ENCODE assay signal across 10 cellular contexts in genomic region chr12:39692258-39692853, GRCh38.
DNase-seq lines count a peak whose midpoint lies in the region; ATAC-seq and TF ChIP-seq lines count a peak whose summit lies in the region.
"Had no signal": no experiment of that assay in that cellular context is flagged by ENCODE, and none has a peak within 500 bp of the region (broad histone marks: within the 10 kb centered on the region; RNA-seq: fewer than 3 reads in every experiment).

No MANE protein-coding gene starts in this region.

- H3K4me1 Mint-ChIP-seq in CD4-positive, alpha-beta T cell (ENCODE audit: low read depth) = peaks cover 4% of the 10 kb centered on the region

- no peaks in the 10 kb centered on the region for H3K9me3 ChIP-seq in CD4-positive, alpha-beta T cell (ENCODE audit: control insufficient read depth, low read length)
- no peaks in the 10 kb centered on the region for H3K9me3 ChIP-seq in SU-DHL-6 (ENCODE audit: insufficient read depth, low read length)
- no peaks in the 10 kb centered on the region for H3K9me3 ChIP-seq in liver (ENCODE audit: control insufficient read depth in 4 of 4, low read length in 3 of 4)

- 46% methylated on average over 1 of the region's 1 CpG for WGBS in liver

- H3K36me3 Mint-ChIP-seq in CD4-positive, alpha-beta T cell (ENCODE audit: low read depth) = no peaks in the 10 kb centered on the region

- intact Hi-C loops in CD4-positive, alpha-beta T cell (cut with DNase I, micrococcal nuclease) = loop anchor here (1.0 to 5.0 kb wide), 7 partner anchors 74 to 415 kb away; partner anchors contain the start of genes ABCD2 (in 1 of the 2), KIF21A (in 1 of the 2) and SLC2A13 (in 1 of the 2)

- H3K4me3 ChIP-seq in SU-DHL-6 (ENCODE audit: insufficient read depth, low read length, poor library complexity, severe bottlenecking) (no peak overlapping the region), liver (ENCODE audit: low read depth in 1 of 3, low read length in 3 of 3) (no peak overlapping the region)

- H3K9ac ChIP-seq in SU-DHL-6 (ENCODE audit: low read length) = no peak overlapping the region
- H3K9ac ChIP-seq in liver (ENCODE audit: low read depth in 1 of 2, low read length in 2 of 2) = no peak overlapping the region

- no peaks in the 10 kb centered on the region for H4K20me1 ChIP-seq in SU-DHL-6 (ENCODE audit: low read depth, low read length)

- H3F3A ChIP-seq in SU-DHL-6 (ENCODE audit: insufficient read depth) = no peaks in the 10 kb centered on the region

- H3K36me3 ChIP-seq in SU-DHL-6 (ENCODE audit: low read length) = no peaks in the 10 kb centered on the region
- H3K36me3 ChIP-seq in liver (ENCODE audit: control insufficient read depth in 4 of 4, insufficient read depth in 3 of 4, low read depth in 1 of 4, low read length in 3 of 4) = no peaks in the 10 kb centered on the region

- peak; percentile 76 for TF ChIP-seq CTCF in CD4-positive, alpha-beta T cell (IDR thresholded peaks at IDR 0.05)
- TF ChIP-seq CTCF in SU-DHL-6 (IDR thresholded peaks at IDR 0.05; ENCODE audit: insufficient read depth, low read length, poor library complexity, severe bottlenecking) (peak; percentile 35), liver (IDR thresholded peaks at IDR 0.05; ENCODE audit: low read depth, low read length, missing input control) (peak; percentile 28)

- no peak overlapping the region for H2AFZ ChIP-seq in SU-DHL-6 (ENCODE audit: low read depth, low read length, severe bottlenecking)

- POLR2A ChIA-PET in CD4-positive, alpha-beta T cell (lab: Charles Lee) = interaction anchor here (1.0 to 2.3 kb wide), 3 partner anchors 73 to 105 kb away, joined by 4 to 20 read pairs (median 4); partner anchors contain the start of gene ABCD2

- no peaks in the 10 kb centered on the region for H3K27me3 ChIP-seq in CD4-positive, alpha-beta T cell (ENCODE audit: control insufficient read depth, insufficient read depth, low read length)
- H3K27me3 ChIP-seq in SU-DHL-6 (ENCODE audit: low read length) = no peaks in the 10 kb centered on the region
- H3K27me3 ChIP-seq in liver (ENCODE audit: control insufficient read depth in 4 of 4, insufficient read depth in 4 of 4, low read length in 3 of 4) = no peaks in the 10 kb centered on the region

- H3K9me2 ChIP-seq in SU-DHL-6 (replicated peaks; ENCODE audit: insufficient read depth, low read length) = no peaks in the 10 kb centered on the region

- H3K27ac ChIP-seq in CD4-positive, alpha-beta T cell (ENCODE audit: low read depth, low read length) = no peak overlapping the region
- no peak overlapping the region for H3K27ac ChIP-seq in SU-DHL-6 (ENCODE audit: low read depth, low read length)
- H3K27ac ChIP-seq in liver (ENCODE audit: low read depth in 1 of 2, low read length in 2 of 2) = no peak overlapping the region
- H3K27ac ChIP-seq: epithelial cell of prostate had no signal

- CTCF ChIA-PET in CD4-positive, alpha-beta T cell (lab: Charles Lee) = interaction anchor here (0.5 to 1.7 kb wide), 3 partner anchors 73 to 417 kb away, joined by 4 to 7 read pairs (median 5); partner anchors contain the start of gene ABCD2

- peaks cover 11% of the 10 kb centered on the region for H3K27me3 Mint-ChIP-seq in CD4-positive, alpha-beta T cell

- H3K27ac Mint-ChIP-seq in CD4-positive, alpha-beta T cell = no peak overlapping the region

- TF ChIP-seq RAD21 in liver (IDR thresholded peaks at IDR 0.05) = peak; percentile 70 to 72

- no peaks in the 10 kb centered on the region for H3K4me1 ChIP-seq in liver (ENCODE audit: control insufficient read depth in 4 of 4, insufficient read depth in 4 of 4, low read length in 3 of 4)

- H3K79me2 ChIP-seq in SU-DHL-6 (ENCODE audit: insufficient read depth, low read length) = no peaks in the 10 kb centered on the region

- no peak overlapping the region for H3K4me3 Mint-ChIP-seq in CD4-positive, alpha-beta T cell

- no peak for DNase-seq in CD4-positive, alpha-beta T cell
- no peak for DNase-seq in activated naive CD4-positive, alpha-beta T cell (lab: John Stamatoyannopoulos, UW)
- no peak for DNase-seq in DMS153 (lab: John Stamatoyannopoulos, UW)
- DNase-seq: right cardiac atrium had no signal

- H3K9me3 Mint-ChIP-seq in CD4-positive, alpha-beta T cell = peaks cover 3% of the 10 kb centered on the region

- peak; percentile 37 for ATAC-seq in CD4-positive, alpha-beta T cell (ENCODE audit: poor library complexity)
- ATAC-seq in GM21526 (IDR thresholded peaks at IDR 0.05; ENCODE audit: low FRiP score, unreplicated experiment) = peak; percentile 68
- ATAC-seq in esophagus mucosa = no peak
- no peak for ATAC-seq in HG03280 (IDR thresholded peaks at IDR 0.05; ENCODE audit: unreplicated experiment)
- ATAC-seq: right cardiac atrium had no signal

- H3K4me2 ChIP-seq in SU-DHL-6 (ENCODE audit: low read depth, low read length, poor library complexity, severe bottlenecking) = no peak overlapping the region

TF ChIP-seq in liver, 16 proteins besides CTCF, POLR2A, EP300 and RAD21:
- TF ChIP-seq MAX (IDR thresholded peaks at IDR 0.05) (no peak), GABPA (IDR thresholded peaks at IDR 0.05 in 1 of 2, conservative IDR thresholded peaks at IDR 0.05 in 1 of 2) (no peak), JUND (IDR thresholded peaks at IDR 0.05) (no peak)

Comparison
In these comparisons a context has a peak if more than half of its experiments do, and no peak if none do; other contexts are left out.
1. ATAC-seq: peak in CD4-positive, alpha-beta T cell (single experiment) and GM21526 (single experiment); none in esophagus mucosa (single experiment) and HG03280 (single experiment).
2. Peak in every context shown above with its lines, with median percentiles within 50 percentile points of each other: CTCF ChIP-seq.